In the genomic region with DNA sequence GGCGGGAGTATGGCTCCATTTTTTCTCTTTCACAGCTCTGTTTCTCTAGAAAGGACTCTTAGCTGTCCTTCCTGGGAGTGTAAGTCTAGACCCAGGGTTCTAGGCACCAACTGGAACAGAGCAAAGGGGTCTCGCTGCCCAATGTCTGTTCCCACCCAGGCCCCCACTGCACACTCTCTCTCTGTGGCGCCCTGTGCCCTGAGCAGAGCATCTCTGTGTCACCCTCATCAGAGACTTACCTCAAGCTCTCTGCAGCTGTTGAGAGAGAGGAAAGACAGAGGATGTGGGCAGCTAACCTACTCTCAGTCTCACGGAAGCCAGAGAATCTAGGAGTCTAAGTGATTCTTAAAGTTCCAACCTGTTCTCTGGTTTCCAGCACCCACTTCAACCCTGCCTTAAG, we compare ENCODE assay signal across 18 cellular contexts. TPM values are rescaled to one million over a fixed set of nuclear protein-coding genes. Genes with fewer than 3 reads are reported as not detected.
DNase-seq lines count a peak whose midpoint lies in the region; ATAC-seq and TF ChIP-seq lines count a peak whose summit lies in the region.
"Had no signal": no experiment of that assay in that cellular context is flagged by ENCODE, and none has a peak within 500 bp of the region (broad histone marks: within the 10 kb centered on the region; RNA-seq: fewer than 3 reads in every experiment).

No MANE protein-coding gene starts in this region.

- H3K27me3 Mint-ChIP-seq in activated CD4-positive, alpha-beta T cell treated with anti-CD3 and anti-CD28 coated beads, Interleukin-2, amount 10 ng/mL, durations not matched to agents 24 days and 14 days: peaks cover 9% of the 10 kb centered on the region
- peaks cover 3% of the 10 kb centered on the region for H3K27me3 Mint-ChIP-seq in activated T-cell treated with anti-CD3 and anti-CD28 coated beads, Interleukin-2, amount 50 U/mL, for 72 hours (ENCODE audit: low read depth)
- peaks cover 24% of the 10 kb centered on the region for H3K27me3 Mint-ChIP-seq in nephron (ENCODE audit: low read depth)

- H3K4me1 ChIP-seq in A673 (ENCODE audit: insufficient read depth, low read length, poor library complexity, severe bottlenecking): no peaks in the 10 kb centered on the region
- H3K4me1 ChIP-seq: breast epithelium, HAP-1 had no signal

- peak; percentile 86 for DNase-seq in activated CD4-positive, alpha-beta T cell treated with anti-CD3 and anti-CD28 coated beads, Interleukin-2, amount 10 ng/mL, durations not matched to agents 24 days and 14 days
- DNase-seq in activated CD4-positive, alpha-beta T cell treated with anti-CD3 and anti-CD28 coated beads, Interleukin-2, amount 50 U/mL, for 48 hours: no peak
- DNase-seq in activated T-cell treated with anti-CD3 and anti-CD28 coated beads, Interleukin-2, amount 50 U/mL, for 72 hours: peak; percentile 37 to 41
- DNase-seq in NCI-H2081 (lab: John Stamatoyannopoulos, UW) (no peak), A673 (ENCODE audit: low spot score) (no peak)
- DNase-seq: Calu3, NCI-H1417, NCI-H526 had no signal

- H3K27me3 ChIP-seq in A673 (replicated peaks; ENCODE audit: insufficient read depth, low read depth, low read length, poor library complexity): peaks cover 2% of the 10 kb centered on the region

- ATAC-seq in GM21423 (IDR thresholded peaks at IDR 0.05; ENCODE audit: unreplicated experiment): peak; percentile 71
- ATAC-seq in activated T-cell treated with anti-CD3 and anti-CD28 coated beads, Interleukin-2, amount 50 U/mL, for 72 hours (replicated peaks in 1 of 2): peak; percentile 98 to 99
- no peak for ATAC-seq in HG02759 (IDR thresholded peaks at IDR 0.05; ENCODE audit: unreplicated experiment)

- TF ChIP-seq CTCF in nephron (IDR thresholded peaks at IDR 0.05; ENCODE audit: unreplicated experiment in 3 of 3) (no peak), A673 (conservative IDR thresholded peaks at IDR 0.05; ENCODE audit: low read depth, low read length) (no peak)

- peaks cover 6% of the 10 kb centered on the region for H3K36me3 Mint-ChIP-seq in activated CD4-positive, alpha-beta T cell treated with anti-CD3 and anti-CD28 coated beads, Interleukin-2, amount 10 ng/mL, durations not matched to agents 24 days and 14 days (ENCODE audit: low read depth)
- H3K36me3 Mint-ChIP-seq in activated T-cell treated with anti-CD3 and anti-CD28 coated beads, Interleukin-2, amount 50 U/mL, for 72 hours (ENCODE audit: insufficient read depth in 2 of 2): no peaks in the 10 kb centered on the region
- H3K36me3 Mint-ChIP-seq in nephron (ENCODE audit: low read depth): peaks cover 3% of the 10 kb centered on the region

- peaks cover 13% of the 10 kb centered on the region for H3K9me3 Mint-ChIP-seq in activated CD4-positive, alpha-beta T cell treated with anti-CD3 and anti-CD28 coated beads, Interleukin-2, amount 10 ng/mL, durations not matched to agents 24 days and 14 days
- H3K9me3 Mint-ChIP-seq in activated T-cell treated with anti-CD3 and anti-CD28 coated beads, Interleukin-2, amount 50 U/mL, for 72 hours: peaks cover 0 to 3% of the 10 kb centered on the region in 2 donors
- H3K9me3 Mint-ChIP-seq in nephron: peaks cover 20% of the 10 kb centered on the region

- no peak overlapping the region for H3K4me3 ChIP-seq in A673 (ENCODE audit: low read depth, low read length, poor library complexity, severe bottlenecking)
- H3K4me3 ChIP-seq: breast epithelium, HAP-1 had no signal

- H3K4me1 Mint-ChIP-seq in activated CD4-positive, alpha-beta T cell treated with anti-CD3 and anti-CD28 coated beads, Interleukin-2, amount 10 ng/mL, durations not matched to agents 24 days and 14 days: peaks cover 27% of the 10 kb centered on the region
- H3K4me1 Mint-ChIP-seq in activated T-cell treated with anti-CD3 and anti-CD28 coated beads, Interleukin-2, amount 50 U/mL, for 72 hours (ENCODE audit: low read depth): peaks cover 29% of the 10 kb centered on the region
- H3K4me1 Mint-ChIP-seq in nephron: peaks cover 32% of the 10 kb centered on the region

- H3K4me3 Mint-ChIP-seq in activated CD4-positive, alpha-beta T cell treated with anti-CD3 and anti-CD28 coated beads, Interleukin-2, amount 10 ng/mL, durations not matched to agents 24 days and 14 days: peak overlapping the region; percentile 23
- peak overlapping the region; percentile 66 to 70 for H3K4me3 Mint-ChIP-seq in activated T-cell treated with anti-CD3 and anti-CD28 coated beads, Interleukin-2, amount 50 U/mL, for 72 hours
- H3K4me3 Mint-ChIP-seq in nephron: no peak overlapping the region
- H3K4me3 Mint-ChIP-seq: neural crest cell had no signal

- intact Hi-C loops in activated CD4-positive, alpha-beta T cell treated with anti-CD3 and anti-CD28 coated beads, Interleukin-2, amount 10 ng/mL, durations not matched to agents 24 days and 14 days (cut with micrococcal nuclease): no loop called here
- intact Hi-C loops in A673 (cut with micrococcal nuclease; ENCODE audit: unreplicated experiment): no loop called here

- no peaks in the 10 kb centered on the region for H3K36me3 ChIP-seq in A673 (ENCODE audit: insufficient read depth, low read length, poor library complexity, severe bottlenecking)
- H3K36me3 ChIP-seq: breast epithelium, HAP-1 had no signal

- POLR2A ChIA-PET in A673 (lab: Charles Lee; ENCODE audit: low non-redundant PET): no interaction called here

- no peak overlapping the region for H3K27ac ChIP-seq in A673 (ENCODE audit: low read depth, low read length, poor library complexity, severe bottlenecking)
- H3K27ac ChIP-seq: breast epithelium had no signal

- H3K27ac Mint-ChIP-seq in activated CD4-positive, alpha-beta T cell treated with anti-CD3 and anti-CD28 coated beads, Interleukin-2, amount 10 ng/mL, durations not matched to agents 24 days and 14 days: peak overlapping the region; percentile 76
- peak overlapping the region; percentile 82 for H3K27ac Mint-ChIP-seq in activated T-cell treated with anti-CD3 and anti-CD28 coated beads, Interleukin-2, amount 50 U/mL, for 72 hours
- H3K27ac Mint-ChIP-seq in nephron: peak overlapping the region; percentile 63 to 83 (median 70)

- CTCF ChIA-PET in A673 (lab: Charles Lee): no interaction called here

- H3K9me3 ChIP-seq in A673 (ENCODE audit: low read depth, low read length, poor library complexity, severe bottlenecking): no peaks in the 10 kb centered on the region
- H3K9me3 ChIP-seq: breast epithelium, HAP-1 had no signal

- BruUV-seq in A673 (replicated peaks; lab: Mats Ljungman, UMichigan): no TSS peak

RNA-seq across cellular contexts. Expression of a gene that starts 9.5 kb away (rescaled TPM):
- total RNA-seq in activated CD4-positive, alpha-beta T cell treated with anti-CD3 and anti-CD28 coated beads, Interleukin-2, amount 10 ng/mL, durations not matched to agents 24 days and 14 days: not detected in 2 replicates
- total RNA-seq in activated T-cell treated with anti-CD3 and anti-CD28 coated beads, Interleukin-2, amount 50 U/mL, for 72 hours: not detected
- not detected in 2 replicates for total RNA-seq in A673 (2021)
- total RNA-seq: A172, breast epithelium, Calu3, endothelial cell of umbilical vein, neural crest cell, skeletal muscle tissue, ureter had no signal

RNA-seq across cellular contexts. Expression of a gene that starts 58.4 kb away (rescaled TPM):
- 0.43 TPM in 1 of 2 replicates, not detected in the other for total RNA-seq in activated CD4-positive, alpha-beta T cell treated with anti-CD3 and anti-CD28 coated beads, Interleukin-2, amount 10 ng/mL, durations not matched to agents 24 days and 14 days
- 1 to 10 TPM in 1 of 2 donors, under 1 TPM in 1; 0.38 to 1.5 TPM for total RNA-seq in activated T-cell treated with anti-CD3 and anti-CD28 coated beads, Interleukin-2, amount 50 U/mL, for 72 hours
- not detected in 2 replicates for total RNA-seq in A673 (2021)
- total RNA-seq: A172, endothelial cell of umbilical vein, neural crest cell had no signal

Comparison
In these comparisons a context has a peak if more than half of its experiments do, and no peak if none do; other contexts are left out.
1. DNase-seq: peak in activated CD4-positive, alpha-beta T cell treated with anti-CD3 and anti-CD28 coated beads, Interleukin-2, amount 10 ng/mL, durations not matched to agents 24 days and 14 days (single experiment) and activated T-cell treated with anti-CD3 and anti-CD28 coated beads, Interleukin-2, amount 50 U/mL, for 72 hours (2 of 2); none in activated CD4-positive, alpha-beta T cell treated with anti-CD3 and anti-CD28 coated beads, Interleukin-2, amount 50 U/mL, for 48 hours (0 of 2), NCI-H2081 (0 of 2) and A673 (single experiment).
2. H3K4me3 Mint-ChIP-seq: peak in activated CD4-positive, alpha-beta T cell treated with anti-CD3 and anti-CD28 coated beads, Interleukin-2, amount 10 ng/mL, durations not matched to agents 24 days and 14 days (single experiment) and activated T-cell treated with anti-CD3 and anti-CD28 coated beads, Interleukin-2, amount 50 U/mL, for 72 hours (2 of 2); none in nephron (0 of 3).
3. Peak in every context shown above with its lines, with median percentiles within 50 percentile points of each other: H3K27ac Mint-ChIP-seq.